ENCODE assay signal across 9 cellular contexts in genomic region chr6:155493694-155494143, GRCh38. TPM values are rescaled to one million over a fixed set of nuclear protein-coding genes. Genes with fewer than 3 reads are reported as not detected.
DNase-seq lines count a peak whose midpoint lies in the region; ATAC-seq and TF ChIP-seq lines count a peak whose summit lies in the region.
"Had no signal": no experiment of that assay in that cellular context is flagged by ENCODE, and none has a peak within 500 bp of the region (broad histone marks: within the 10 kb centered on the region; RNA-seq: fewer than 3 reads in every experiment).

No MANE protein-coding gene starts in this region.

- TF ChIP-seq CTCF in epithelial cell of esophagus (IDR thresholded peaks at IDR 0.05; ENCODE audit: insufficient read depth, low read depth, low read length, missing control alignments) = no peak

- peak; percentile 90 to 94 for ATAC-seq in activated CD4-positive, CD25-positive, alpha-beta regulatory T cell treated with anti-CD3 and anti-CD28 coated beads, Interleukin-2, amount 50 U/mL, for 24 hours
- peak; percentile 90 for ATAC-seq in HG02642 (IDR thresholded peaks at IDR 0.05; ENCODE audit: poor library complexity, unreplicated experiment)

- no peak for DNase-seq in activated CD4-positive, CD25-positive, alpha-beta regulatory T cell (lab: John Stamatoyannopoulos, UW)
- DNase-seq in NOMO-1 treated with dmso at 0.1 percent for 144 hours (lab: John Stamatoyannopoulos, UW; ENCODE audit: unreplicated experiment) = peak; percentile 44
- peak; percentile 97 for DNase-seq in epithelial cell of esophagus (ENCODE audit: low read depth)
- DNase-seq in pulmonary artery endothelial cell (ENCODE audit: low read depth, low spot score) = peak; percentile 98
- DNase-seq in NCI-H2029 treated with DMSO at 0.1 percent for 48 hours (lab: John Stamatoyannopoulos, UW) = no peak
- no peak for DNase-seq in SK-N-DZ (ENCODE audit: low spot score)

- H3K4me3 ChIP-seq in epithelial cell of esophagus (ENCODE audit: low read length) = no peak overlapping the region

RNA-seq across cellular contexts. Expression of gene NOX3, which starts 38.1 kb away (rescaled TPM):
- not detected in 2 replicates for total RNA-seq in pulmonary artery endothelial cell
- polyA plus RNA-seq in SK-N-DZ (2014; cell fraction: cytosol; rRNA removed) = not detected in 2 replicates
- not detected in 2 replicates for polyA plus RNA-seq in SK-N-DZ (2014; cell fraction: nucleus; rRNA removed)
- total RNA-seq: CD4-positive, CD25-positive, alpha-beta regulatory T cell had no signal
- polyA plus RNA-seq: CD4-positive, CD25-positive, alpha-beta regulatory T cell had no signal

Comparison
In these comparisons a context has a peak if more than half of its experiments do, and no peak if none do; other contexts are left out.
1. DNase-seq: peak in NOMO-1 treated with dmso at 0.1 percent for 144 hours (single experiment), epithelial cell of esophagus (single experiment) and pulmonary artery endothelial cell (single experiment); none in activated CD4-positive, CD25-positive, alpha-beta regulatory T cell (0 of 4), NCI-H2029 treated with DMSO at 0.1 percent for 48 hours (single experiment) and SK-N-DZ (single experiment).